ENCODE assay signal across 8 cellular contexts in the genomic region with DNA sequence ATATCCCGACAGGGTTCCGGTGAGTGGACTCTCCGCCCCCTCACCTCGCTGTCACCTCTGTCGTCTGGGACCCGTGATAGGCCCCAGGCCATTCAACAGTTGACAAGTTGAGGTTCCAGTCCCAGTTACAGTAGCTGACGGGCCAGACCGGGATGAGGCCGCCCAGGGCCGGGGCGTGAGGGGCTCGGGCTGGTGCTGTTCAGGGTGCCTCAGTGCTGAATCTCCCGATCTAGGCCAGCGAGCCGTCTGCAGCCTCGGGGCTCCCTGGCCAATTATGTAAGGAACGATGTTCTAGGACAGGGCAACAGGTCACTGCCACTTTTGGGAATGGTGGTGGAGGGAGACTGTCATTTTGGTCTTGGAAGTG. TPM values are rescaled to one million over a fixed set of nuclear protein-coding genes. Genes with fewer than 3 reads are reported as not detected.
DNase-seq lines count a peak whose midpoint lies in the region; ATAC-seq and TF ChIP-seq lines count a peak whose summit lies in the region.

No MANE protein-coding gene starts in this region.

- no peaks in the 10 kb centered on the region for H3K9me3 Mint-ChIP-seq in activated CD4-positive, alpha-beta memory T cell treated with anti-CD3 and anti-CD28 coated beads for 36 hours
- H3K9me3 Mint-ChIP-seq in progenitor cell of endocrine pancreas (ENCODE audit: low read depth): no peaks in the 10 kb centered on the region

- H3K27ac Mint-ChIP-seq in activated CD4-positive, alpha-beta memory T cell treated with anti-CD3 and anti-CD28 coated beads for 36 hours: no peak overlapping the region
- peak overlapping the region; percentile 24 for H3K27ac Mint-ChIP-seq in progenitor cell of endocrine pancreas

- TF ChIP-seq CTCF in GM13976 (IDR thresholded peaks at IDR 0.05; ENCODE audit: borderline replicate concordance, control extremely low read depth, extremely low read depth, insufficient read depth, missing control alignments) (no peak), foreskin fibroblast (IDR thresholded peaks at IDR 0.05; ENCODE audit: low read depth, low read length) (no peak), progenitor cell of endocrine pancreas (IDR thresholded peaks at IDR 0.05; ENCODE audit: unreplicated experiment) (no peak)

- CTCF ChIA-PET in activated CD4-positive, alpha-beta memory T cell treated with anti-CD3 and anti-CD28 coated beads for 36 hours (lab: Charles Lee): interaction anchor here (1.0 to 3.8 kb wide), 6 partner anchors 45 to 197 kb away, joined by 4 to 19 read pairs (median 4); partner anchors contain the start of genes KARS1, TERF2IP and TMEM170A

- H3K4me3 ChIP-seq in foreskin fibroblast (ENCODE audit: low read depth in 1 of 2, low read length in 2 of 2): peak overlapping the region; percentile 72 to 97

- intact Hi-C loops in activated CD4-positive, alpha-beta memory T cell treated with anti-CD3 and anti-CD28 coated beads for 36 hours (cut with micrococcal nuclease): loop anchor here (1.0 to 5.0 kb wide), 5 partner anchors 56 to 1624 kb away; partner anchors contain the start of genes ADAT1, CFDP1, MON1B and TMEM170A

- POLR2A ChIA-PET in activated CD4-positive, alpha-beta memory T cell treated with anti-CD3 and anti-CD28 coated beads for 36 hours (lab: Charles Lee): interaction anchor here (1.1 to 3.7 kb wide), 4 partner anchors 11 to 82 kb away, joined by 3 to 17 read pairs (median 6); partner anchors contain the start of genes ADAT1, KARS1, TERF2IP and TMEM231

- ATAC-seq in HG03175 (IDR thresholded peaks at IDR 0.05; ENCODE audit: unreplicated experiment) (peak; percentile 8), GM21825 (IDR thresholded peaks at IDR 0.05; ENCODE audit: unreplicated experiment) (no peak)

- H3K36me3 Mint-ChIP-seq in activated CD4-positive, alpha-beta memory T cell treated with anti-CD3 and anti-CD28 coated beads for 36 hours: peaks cover 12% of the 10 kb centered on the region
- peaks cover 4% of the 10 kb centered on the region for H3K36me3 Mint-ChIP-seq in progenitor cell of endocrine pancreas (ENCODE audit: insufficient read depth)

- H3K4me3 Mint-ChIP-seq in activated CD4-positive, alpha-beta memory T cell treated with anti-CD3 and anti-CD28 coated beads for 36 hours: peak overlapping the region; percentile 94
- H3K4me3 Mint-ChIP-seq in progenitor cell of endocrine pancreas (ENCODE audit: low read depth): peak overlapping the region; percentile 100

- H3K27me3 Mint-ChIP-seq in activated CD4-positive, alpha-beta memory T cell treated with anti-CD3 and anti-CD28 coated beads for 36 hours: peaks cover 7% of the 10 kb centered on the region
- H3K27me3 Mint-ChIP-seq in progenitor cell of endocrine pancreas: peaks cover 14% of the 10 kb centered on the region

- DNase-seq in GM13976 (ENCODE audit: low spot score): peak; percentile 24
- DNase-seq in activated CD4-positive, alpha-beta memory T cell treated with anti-CD3 and anti-CD28 coated beads for 36 hours: peak; percentile 45
- DNase-seq in foreskin fibroblast: peak in 1 of 2 donors; percentile 34
- no peak for DNase-seq in progenitor cell of endocrine pancreas (ENCODE audit: low spot score, unreplicated experiment)
- DNase-seq in KG1 (lab: John Stamatoyannopoulos, UW): no peak
- no peak for DNase-seq in putamen (ENCODE audit: low spot score)

- in situ Hi-C loops in GM13976 (cut with MboI; ENCODE audit: low sequenced_read_pairs, unreplicated experiment): no loop called here

- H3K4me1 Mint-ChIP-seq in activated CD4-positive, alpha-beta memory T cell treated with anti-CD3 and anti-CD28 coated beads for 36 hours (ENCODE audit: low read depth): peaks cover 41% of the 10 kb centered on the region
- peaks cover 14% of the 10 kb centered on the region for H3K4me1 Mint-ChIP-seq in progenitor cell of endocrine pancreas (ENCODE audit: low read depth)

RNA-seq across cellular contexts. Expression of gene GABARAPL2, which starts 0.7 kb away (rescaled TPM):
- total RNA-seq in activated CD4-positive, alpha-beta memory T cell treated with anti-CD3 and anti-CD28 coated beads for 36 hours: 10 to 100 TPM; 71.5 to 76.1 TPM
- 75.0 and 79.0 TPM in 2 replicates for total RNA-seq in progenitor cell of endocrine pancreas

RNA-seq across cellular contexts. Expression of gene TMEM231, which starts 10.8 kb away (rescaled TPM):
- total RNA-seq in activated CD4-positive, alpha-beta memory T cell treated with anti-CD3 and anti-CD28 coated beads for 36 hours: 1 to 10 TPM; 4.6 to 5.3 TPM
- 10.8 and 13.1 TPM in 2 replicates for total RNA-seq in progenitor cell of endocrine pancreas

RNA-seq across cellular contexts. Expression of gene CHST5, which starts 31.0 kb away (rescaled TPM):
- total RNA-seq in activated CD4-positive, alpha-beta memory T cell treated with anti-CD3 and anti-CD28 coated beads for 36 hours: under 1 TPM in 1 of 2 experiments, not detected in 1; 0.34 TPM
- total RNA-seq in progenitor cell of endocrine pancreas: 0.24 and 0.93 TPM in 2 replicates

RNA-seq across cellular contexts. Expression of gene ADAT1, which starts 56.2 kb away (rescaled TPM):
- 10 to 100 TPM; 39.9 to 40.2 TPM for total RNA-seq in activated CD4-positive, alpha-beta memory T cell treated with anti-CD3 and anti-CD28 coated beads for 36 hours
- 61.2 and 65.8 TPM in 2 replicates for total RNA-seq in progenitor cell of endocrine pancreas

Comparison
In these comparisons a context has a peak if more than half of its experiments do, and no peak if none do; other contexts are left out.
1. DNase-seq: peak in GM13976 (single experiment) and activated CD4-positive, alpha-beta memory T cell treated with anti-CD3 and anti-CD28 coated beads for 36 hours (single experiment); none in progenitor cell of endocrine pancreas (single experiment), KG1 (single experiment) and putamen (single experiment).